16 cellular contexts compared by ENCODE assay signal in the genomic region with DNA sequence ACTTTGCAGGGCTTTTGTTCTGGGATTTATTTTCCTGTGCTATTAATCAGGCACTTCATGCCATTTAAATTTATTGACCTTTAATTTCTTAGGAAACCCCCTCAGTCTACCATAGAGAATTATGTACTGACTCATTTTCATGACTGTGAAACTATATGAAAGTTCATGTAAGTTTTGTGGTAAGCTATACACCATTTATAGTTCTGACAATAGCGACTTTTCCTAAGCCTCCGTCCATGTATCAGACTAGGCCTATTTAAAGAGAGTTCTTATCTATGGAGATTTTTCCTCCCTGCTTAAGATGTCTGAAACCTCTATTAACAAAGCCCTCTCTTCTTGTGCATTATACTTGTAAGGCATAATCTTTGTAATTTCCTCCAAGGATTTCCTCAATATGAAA.
DNase-seq lines count a peak whose midpoint lies in the region; ATAC-seq and TF ChIP-seq lines count a peak whose summit lies in the region.
"Had no signal": no experiment of that assay in that cellular context is flagged by ENCODE, and none has a peak within 500 bp of the region (broad histone marks: within the 10 kb centered on the region; RNA-seq: fewer than 3 reads in every experiment).

No MANE protein-coding gene starts in this region.

- H3K79me2 ChIP-seq in OCI-LY1 (ENCODE audit: insufficient read depth, low read length): peaks cover 14% of the 10 kb centered on the region; the same call in 1 of the 2 replicates

- peak overlapping the region; percentile 26; the same call in 1 of the 2 replicates for H3K4me2 ChIP-seq in OCI-LY1 (ENCODE audit: low read length)

- no peaks in the 10 kb centered on the region for H3K4me1 Mint-ChIP-seq in immature natural killer cell
- H3K4me1 Mint-ChIP-seq: natural killer cell had no signal

- H3K27me3 ChIP-seq in GM06990 (replicated peaks; ENCODE audit: control insufficient read depth, insufficient read depth, low read length) (no peaks in the 10 kb centered on the region), OCI-LY1 (ENCODE audit: insufficient read depth, low read length) (no peaks in the 10 kb centered on the region)
- H3K27me3 ChIP-seq: vagina had no signal

- H3K9ac ChIP-seq in OCI-LY1 (ENCODE audit: low read length): no peak overlapping the region; the same call in 1 of the 2 replicates

- no peaks in the 10 kb centered on the region for H3K9me2 ChIP-seq in OCI-LY1 (ENCODE audit: low read depth, low read length)

- no peak overlapping the region for H3K27ac Mint-ChIP-seq in immature natural killer cell
- H3K27ac Mint-ChIP-seq: natural killer cell had no signal

- 0 out of 2 replicates have a peak, but pooled peaks cover under 1% of the 10 kb centered on the region for H3K9me3 ChIP-seq in OCI-LY1 (ENCODE audit: low read length)
- H3K9me3 ChIP-seq: vagina had no signal

- H3K36me3 Mint-ChIP-seq in immature natural killer cell: peaks cover 0 to 3% (median 0%) of the 10 kb centered on the region in 3 donors
- H3K36me3 Mint-ChIP-seq: natural killer cell had no signal

- no peak for TF ChIP-seq CTCF in GM06990 (IDR thresholded peaks at IDR 0.05; ENCODE audit: insufficient read depth, low read length, poor library complexity, severe bottlenecking)
- TF ChIP-seq CTCF in OCI-LY1 (IDR thresholded peaks at IDR 0.05; ENCODE audit: low read length): no peak

- H3K4me3 ChIP-seq in GM06990 (replicated peaks; ENCODE audit: low read depth, low read length): no peak overlapping the region
- H3K4me3 ChIP-seq in OCI-LY1 (ENCODE audit: low read depth, low read length, poor library complexity, severe bottlenecking): no peak overlapping the region
- H3K4me3 ChIP-seq: vagina had no signal

- H3K36me3 ChIP-seq in GM06990 (ENCODE audit: control insufficient read depth, insufficient read depth, low read length) (no peaks in the 10 kb centered on the region), OCI-LY1 (ENCODE audit: insufficient read depth, low read length) (peaks cover under 1% of the 10 kb centered on the region; the same call in 1 of the 2 replicates)
- H3K36me3 ChIP-seq: vagina had no signal

- ATAC-seq in GM18870 (IDR thresholded peaks at IDR 0.05; ENCODE audit: unreplicated experiment) (peak; percentile 42), HG02763 (IDR thresholded peaks at IDR 0.05; ENCODE audit: unreplicated experiment) (peak; percentile 41), HG03354 (IDR thresholded peaks at IDR 0.05; ENCODE audit: poor library complexity, severe bottlenecking, unreplicated experiment) (no peak), GM21447 (IDR thresholded peaks at IDR 0.05; ENCODE audit: unreplicated experiment) (no peak)
- ATAC-seq: natural killer cell had no signal

- peaks cover 0 to 2% (median 0%) of the 10 kb centered on the region in 6 donors for H3K9me3 Mint-ChIP-seq in immature natural killer cell

- H3K27me3 Mint-ChIP-seq in immature natural killer cell (ENCODE audit: low read depth in 3 of 3): peaks cover 0 to 2% (median 2%) of the 10 kb centered on the region in 3 donors

- H3K4me1 ChIP-seq in OCI-LY1 (ENCODE audit: insufficient read depth, low read length, severe bottlenecking): peaks cover 52% of the 10 kb centered on the region
- H3K4me1 ChIP-seq: vagina had no signal

- no peak overlapping the region for H3K4me3 Mint-ChIP-seq in immature natural killer cell
- H3K4me3 Mint-ChIP-seq: natural killer cell had no signal

- H3K27ac ChIP-seq in OCI-LY1 (ENCODE audit: low read depth, low read length, poor library complexity, severe bottlenecking): peak overlapping the region; percentile 95
- H3K27ac ChIP-seq: vagina had no signal

- H4K20me1 ChIP-seq in OCI-LY1 (ENCODE audit: insufficient read depth, low read length): no peaks in the 10 kb centered on the region

- no peaks in the 10 kb centered on the region for H3F3A ChIP-seq in OCI-LY1 (ENCODE audit: insufficient read depth, low read length)

- no peak overlapping the region for H2AFZ ChIP-seq in OCI-LY1 (ENCODE audit: low read length)

- DNase-seq in GM06990 (ENCODE audit: extremely low read depth, insufficient read length): peak; percentile 3
- DNase-seq in NCI-H1436 treated with DMSO at 0.1 percent for 48 hours (lab: John Stamatoyannopoulos, UW): no peak
- DNase-seq in immature natural killer cell: no peak
- DNase-seq: activated T-cell treated with anti-CD3 and anti-CD28 coated beads, Interleukin-2, amount 50 U/mL, for 48 hours; DMS153; MM.1S; natural killer cell; NCI-H2171; OCI-M1; stimulated activated CD4-positive, alpha-beta T cell treated with anti-CD3 and anti-CD28 coated beads, Interleukin-2, amount 100 ng/mL, for 24 hours had no signal

Comparison
In these comparisons a context has a peak if more than half of its experiments do, and no peak if none do; other contexts are left out.
1. ATAC-seq: peak in GM18870 (single experiment) and HG02763 (single experiment); none in HG03354 (single experiment) and GM21447 (single experiment).